ENCODE assay signal across 1 cellular context in genomic region chr10:78685466-78686163, GRCh38.
A peak's percentile ranks its signal among the peaks of the same experiment; 100 is the strongest.
TF ChIP-seq lines count a peak whose summit lies in the region.

No MANE protein-coding gene starts in this region.

TF ChIP-seq in SK-N-SH, 30 proteins besides CTCF, POLR2A, EP300 and RAD21 (continued from another document):
- TF ChIP-seq REST (IDR thresholded peaks at IDR 0.05; ENCODE audit: low read depth, low read length) (no peak), MAX (IDR thresholded peaks at IDR 0.05; ENCODE audit: low read depth) (0 out of 2 replicates have a peak, but pooled peaks have one; percentile 15), GABPA (IDR thresholded peaks at IDR 0.05; ENCODE audit: low read depth) (no peak)
